37 cellular contexts compared by ENCODE assay signal in the genomic region with DNA sequence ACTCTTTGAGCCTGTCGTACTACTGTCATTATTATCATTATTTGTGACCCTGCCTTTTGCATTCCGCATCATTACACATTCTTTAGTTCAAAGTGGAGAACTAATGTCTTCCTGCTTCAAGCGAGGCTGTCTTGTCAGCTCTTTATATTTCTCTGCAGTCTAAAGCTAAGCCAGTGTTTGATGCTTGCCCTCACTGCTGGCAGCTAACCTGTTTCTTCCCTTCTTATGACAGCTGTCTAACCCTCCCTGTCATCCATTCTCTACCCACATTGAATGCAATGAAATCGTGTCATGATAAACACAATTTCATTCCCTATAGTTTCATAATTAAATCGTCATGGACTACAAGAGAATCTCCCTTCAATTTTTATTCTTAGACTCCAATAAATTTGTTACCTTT.
"Had no signal": no experiment of that assay in that cellular context is flagged by ENCODE, and none has a peak within 500 bp of the region (broad histone marks: within the 10 kb centered on the region; RNA-seq: fewer than 3 reads in every experiment).

No MANE protein-coding gene starts in this region.

- H3K4me3 ChIP-seq: ascending aorta, cardiac muscle cell had no signal

- H3K4me1 ChIP-seq: ascending aorta had no signal

- H3K27me3 ChIP-seq: ascending aorta, cardiac muscle cell had no signal

- H3K27ac Mint-ChIP-seq: activated CD4-positive, alpha-beta memory T cell treated with anti-CD3 and anti-CD28 coated beads, Interleukin-2, amount 10 ng/mL, durations not matched to agents 7 days and 5 days; activated CD4-positive, alpha-beta T cell treated with anti-CD3 and anti-CD28 coated beads for 36 hours; activated CD4-positive, alpha-beta T cell treated with anti-CD3 and anti-CD28 coated beads, Interleukin-2, amount 10 ng/mL, durations not matched to agents 7 days and 5 days; activated CD8-positive, alpha-beta memory T cell treated with anti-CD3 and anti-CD28 coated beads, Interleukin-2, amount 10 ng/mL, durations not matched to agents 7 days and 5 days; activated CD8-positive, alpha-beta T cell treated with anti-CD3 and anti-CD28 coated beads, Interleukin-2, amount 10 ng/mL, durations not matched to agents 7 days and 5 days; activated naive CD4-positive, alpha-beta T cell treated with anti-CD3 and anti-CD28 coated beads, Interleukin-2, amount 10 ng/mL, durations not matched to agents 7 days and 5 days; activated naive CD4-positive, alpha-beta T cell treated with anti-CD3 and anti-CD28 coated beads, Interleukin-2, amount 50 U/mL, for 24 hours; activated naive CD8-positive, alpha-beta T cell; activated naive CD8-positive, alpha-beta T cell treated with anti-CD3 and anti-CD28 coated beads, Interleukin-2, amount 10 ng/mL, durations not matched to agents 7 days and 5 days; activated naive CD8-positive, alpha-beta T cell treated with anti-CD3 and anti-CD28 coated beads, Interleukin-2, amount 50 U/mL, for 24 hours; activated T-cell treated with anti-CD3 and anti-CD28 coated beads, Interleukin-2, amount 50 U/mL, for 24 hours; activated T-cell treated with anti-CD3 and anti-CD28 coated beads, Interleukin-2, amount 50 U/mL, for 72 hours; activated T-helper 1 cell treated with anti-CD3 and anti-CD28 coated beads, Interleukin-12 subunit alpha, Interleukin-12 subunit beta, Interleukin-2, Interleukin-4 antibody, amounts not matched to agents 30 ng/mL and 10 ng/mL and 1 ng/mL, durations not matched to agents 14 hours and 24 hours and 36 hours; activated T-helper 17 cell treated with anti-CD3 and anti-CD28 coated beads, Interleukin-2, amount 50 U/mL, for 72 hours; T-helper 1 cell treated with Interleukin-12 subunit alpha and Interleukin-12 subunit beta and Interleukin-4 antibody, amounts not matched to agents 30 μg/mL and 1 μg/mL, for 36 hours; T-helper 2 cell treated with Interferon-gamma antibody and Interleukin-4, amounts not matched to agents 5 μg/mL and 100 μg/mL, for 36 hours had no signal

- H3K4me3 Mint-ChIP-seq: activated CD4-positive, alpha-beta memory T cell treated with anti-CD3 and anti-CD28 coated beads, Interleukin-2, amount 10 ng/mL, durations not matched to agents 7 days and 5 days; activated CD4-positive, alpha-beta T cell treated with anti-CD3 and anti-CD28 coated beads for 36 hours; activated CD4-positive, alpha-beta T cell treated with anti-CD3 and anti-CD28 coated beads, Interleukin-2, amount 10 ng/mL, durations not matched to agents 7 days and 5 days; activated CD8-positive, alpha-beta memory T cell treated with anti-CD3 and anti-CD28 coated beads, Interleukin-2, amount 10 ng/mL, durations not matched to agents 7 days and 5 days; activated CD8-positive, alpha-beta T cell treated with anti-CD3 and anti-CD28 coated beads, Interleukin-2, amount 10 ng/mL, durations not matched to agents 7 days and 5 days; activated naive CD4-positive, alpha-beta T cell treated with anti-CD3 and anti-CD28 coated beads, Interleukin-2, amount 10 ng/mL, durations not matched to agents 7 days and 5 days; activated naive CD4-positive, alpha-beta T cell treated with anti-CD3 and anti-CD28 coated beads, Interleukin-2, amount 50 U/mL, for 24 hours; activated naive CD8-positive, alpha-beta T cell; activated naive CD8-positive, alpha-beta T cell treated with anti-CD3 and anti-CD28 coated beads, Interleukin-2, amount 10 ng/mL, durations not matched to agents 7 days and 5 days; activated naive CD8-positive, alpha-beta T cell treated with anti-CD3 and anti-CD28 coated beads, Interleukin-2, amount 50 U/mL, for 24 hours; activated T-cell treated with anti-CD3 and anti-CD28 coated beads, Interleukin-2, amount 50 U/mL, for 24 hours; activated T-cell treated with anti-CD3 and anti-CD28 coated beads, Interleukin-2, amount 50 U/mL, for 72 hours; activated T-helper 1 cell treated with anti-CD3 and anti-CD28 coated beads, Interleukin-12 subunit alpha, Interleukin-12 subunit beta, Interleukin-2, Interleukin-4 antibody, amounts not matched to agents 30 ng/mL and 10 ng/mL and 1 ng/mL, durations not matched to agents 14 hours and 24 hours and 36 hours; activated T-helper 17 cell treated with anti-CD3 and anti-CD28 coated beads, Interleukin-2, amount 50 U/mL, for 72 hours; central memory CD8-positive, alpha-beta T cell; T-helper 1 cell treated with Interleukin-12 subunit alpha and Interleukin-12 subunit beta and Interleukin-4 antibody, amounts not matched to agents 30 μg/mL and 1 μg/mL, for 36 hours; T-helper 2 cell treated with Interferon-gamma antibody and Interleukin-4, amounts not matched to agents 5 μg/mL and 100 μg/mL, for 36 hours had no signal

- H3K9me3 Mint-ChIP-seq: activated CD4-positive, alpha-beta T cell treated with anti-CD3 and anti-CD28 coated beads, Interleukin-2, amount 10 ng/mL, durations not matched to agents 7 days and 5 days; activated naive CD4-positive, alpha-beta T cell treated with anti-CD3 and anti-CD28 coated beads, Interleukin-2, amount 10 ng/mL, durations not matched to agents 7 days and 5 days; activated naive CD8-positive, alpha-beta T cell treated with anti-CD3 and anti-CD28 coated beads, Interleukin-2, amount 10 ng/mL, durations not matched to agents 7 days and 5 days; activated naive CD8-positive, alpha-beta T cell treated with anti-CD3 and anti-CD28 coated beads, Interleukin-2, amount 50 U/mL, for 24 hours; activated T-helper 1 cell treated with anti-CD3 and anti-CD28 coated beads, Interleukin-12 subunit alpha, Interleukin-12 subunit beta, Interleukin-2, Interleukin-4 antibody, amounts not matched to agents 30 ng/mL and 10 ng/mL and 1 ng/mL, durations not matched to agents 14 hours and 24 hours and 36 hours; brain; T-helper 1 cell treated with Interleukin-12 subunit alpha and Interleukin-12 subunit beta and Interleukin-4 antibody, amounts not matched to agents 30 μg/mL and 1 μg/mL, for 36 hours; T-helper 2 cell treated with Interferon-gamma antibody and Interleukin-4, amounts not matched to agents 5 μg/mL and 100 μg/mL, for 36 hours had no signal

- H3K36me3 Mint-ChIP-seq: activated CD8-positive, alpha-beta memory T cell treated with anti-CD3 and anti-CD28 coated beads, Interleukin-2, amount 10 ng/mL, durations not matched to agents 7 days and 5 days; activated naive CD4-positive, alpha-beta T cell treated with anti-CD3 and anti-CD28 coated beads, Interleukin-2, amount 10 ng/mL, durations not matched to agents 7 days and 5 days; activated naive CD4-positive, alpha-beta T cell treated with anti-CD3 and anti-CD28 coated beads, Interleukin-2, amount 50 U/mL, for 24 hours; activated naive CD8-positive, alpha-beta T cell; activated naive CD8-positive, alpha-beta T cell treated with anti-CD3 and anti-CD28 coated beads, Interleukin-2, amount 10 ng/mL, durations not matched to agents 7 days and 5 days; brain had no signal

- H3K9me3 ChIP-seq: ascending aorta had no signal

- ATAC-seq: activated CD4-positive, alpha-beta T cell treated with anti-CD3 and anti-CD28 coated beads for 36 hours; activated CD4-positive, CD25-positive, alpha-beta regulatory T cell treated with anti-CD3 and anti-CD28 coated beads, Interleukin-2, amount 50 U/mL, for 24 hours; activated CD8-positive, alpha-beta memory T cell treated with anti-CD3 and anti-CD28 coated beads, Interleukin-2, amount 10 ng/mL, durations not matched to agents 7 days and 5 days; activated CD8-positive, alpha-beta T cell treated with anti-CD3 and anti-CD28 coated beads, Interleukin-2, amount 10 ng/mL, durations not matched to agents 7 days and 5 days; activated naive CD8-positive, alpha-beta T cell treated with anti-CD3 and anti-CD28 coated beads, Interleukin-2, amount 50 U/mL, for 24 hours; activated T-cell treated with anti-CD3 and anti-CD28 coated beads, Interleukin-2, amount 50 U/mL, for 72 hours; activated T-helper 17 cell treated with anti-CD3 and anti-CD28 coated beads, Interleukin-2, amount 50 U/mL, for 72 hours had no signal

- H3K4me1 Mint-ChIP-seq: activated CD4-positive, alpha-beta memory T cell treated with anti-CD3 and anti-CD28 coated beads, Interleukin-2, amount 10 ng/mL, durations not matched to agents 7 days and 5 days; activated CD4-positive, alpha-beta T cell treated with anti-CD3 and anti-CD28 coated beads for 36 hours; activated CD4-positive, alpha-beta T cell treated with anti-CD3 and anti-CD28 coated beads, Interleukin-2, amount 10 ng/mL, durations not matched to agents 7 days and 5 days; activated CD8-positive, alpha-beta memory T cell treated with anti-CD3 and anti-CD28 coated beads, Interleukin-2, amount 10 ng/mL, durations not matched to agents 7 days and 5 days; activated naive CD4-positive, alpha-beta T cell treated with anti-CD3 and anti-CD28 coated beads, Interleukin-2, amount 10 ng/mL, durations not matched to agents 7 days and 5 days; activated naive CD4-positive, alpha-beta T cell treated with anti-CD3 and anti-CD28 coated beads, Interleukin-2, amount 50 U/mL, for 24 hours; activated naive CD8-positive, alpha-beta T cell treated with anti-CD3 and anti-CD28 coated beads, Interleukin-2, amount 10 ng/mL, durations not matched to agents 7 days and 5 days; activated naive CD8-positive, alpha-beta T cell treated with anti-CD3 and anti-CD28 coated beads, Interleukin-2, amount 50 U/mL, for 24 hours; activated T-helper 17 cell treated with anti-CD3 and anti-CD28 coated beads, Interleukin-2, amount 50 U/mL, for 72 hours; central memory CD8-positive, alpha-beta T cell had no signal

- DNase-seq: activated CD4-positive, alpha-beta memory T cell treated with anti-CD3 and anti-CD28 coated beads, Interleukin-2, amount 10 ng/mL, durations not matched to agents 7 days and 5 days; activated CD4-positive, alpha-beta T cell treated with anti-CD3 and anti-CD28 coated beads for 1 hour; activated CD4-positive, alpha-beta T cell treated with anti-CD3 and anti-CD28 coated beads for 36 hours; activated CD4-positive, alpha-beta T cell treated with anti-CD3 and anti-CD28 coated beads for 48 hours; activated CD4-positive, alpha-beta T cell treated with anti-CD3 and anti-CD28 coated beads, Interleukin-2, amount 10 ng/mL, durations not matched to agents 7 days and 5 days; activated CD4-positive, alpha-beta T cell treated with anti-CD3 and anti-CD28 coated beads, Interleukin-2, amount 50 U/mL, for 48 hours; activated CD4-positive, CD25-positive, alpha-beta regulatory T cell; activated CD8-positive, alpha-beta memory T cell treated with anti-CD3 and anti-CD28 coated beads for 24 hours; activated CD8-positive, alpha-beta memory T cell treated with anti-CD3 and anti-CD28 coated beads, Interleukin-2, amount 10 ng/mL, durations not matched to agents 7 days and 5 days; activated CD8-positive, alpha-beta memory T cell treated with anti-CD3 and anti-CD28 coated beads, Interleukin-2, amount 50 U/mL, for 48 hours; activated CD8-positive, alpha-beta T cell treated with anti-CD3 and anti-CD28 coated beads, Interleukin-2, amount 10 ng/mL, durations not matched to agents 7 days and 5 days; activated effector memory CD4-positive, alpha-beta T cell treated with Interleukin-2 at 50 U/mL for 16 hours; activated gamma-delta T cell; activated naive CD4-positive, alpha-beta T cell treated with anti-CD3 and anti-CD28 coated beads, Interleukin-2, amount 10 ng/mL, durations not matched to agents 7 days and 5 days; activated naive CD4-positive, alpha-beta T cell treated with Interleukin-2 at 50 U/mL for 16 hours; activated naive CD8-positive, alpha-beta T cell treated with anti-CD3 and anti-CD28 coated beads, Interleukin-2, amount 10 ng/mL, durations not matched to agents 7 days and 5 days; activated naive CD8-positive, alpha-beta T cell treated with anti-CD3 and anti-CD28 coated beads, Interleukin-2, amount 50 U/mL, for 24 hours; activated T-cell treated with anti-CD3 and anti-CD28 coated beads, Interleukin-2, amount 50 U/mL, for 24 hours; activated T-cell treated with anti-CD3 and anti-CD28 coated beads, Interleukin-2, amount 50 U/mL, for 72 hours; amygdala; anterior cingulate cortex; caudate nucleus; cerebellar nuclear complex; T-helper 2 cell; T-helper 9 cell had no signal

- H3K36me3 ChIP-seq: ascending aorta, cardiac muscle cell had no signal

- H3K27me3 Mint-ChIP-seq: activated CD4-positive, alpha-beta memory T cell treated with anti-CD3 and anti-CD28 coated beads, Interleukin-2, amount 10 ng/mL, durations not matched to agents 7 days and 5 days; activated CD4-positive, alpha-beta T cell treated with anti-CD3 and anti-CD28 coated beads for 36 hours; activated CD4-positive, alpha-beta T cell treated with anti-CD3 and anti-CD28 coated beads, Interleukin-2, amount 10 ng/mL, durations not matched to agents 7 days and 5 days; activated CD8-positive, alpha-beta memory T cell treated with anti-CD3 and anti-CD28 coated beads, Interleukin-2, amount 10 ng/mL, durations not matched to agents 7 days and 5 days; activated naive CD4-positive, alpha-beta T cell treated with anti-CD3 and anti-CD28 coated beads, Interleukin-2, amount 10 ng/mL, durations not matched to agents 7 days and 5 days; activated naive CD4-positive, alpha-beta T cell treated with anti-CD3 and anti-CD28 coated beads, Interleukin-2, amount 50 U/mL, for 24 hours; activated naive CD8-positive, alpha-beta T cell; activated naive CD8-positive, alpha-beta T cell treated with anti-CD3 and anti-CD28 coated beads, Interleukin-2, amount 10 ng/mL, durations not matched to agents 7 days and 5 days; activated naive CD8-positive, alpha-beta T cell treated with anti-CD3 and anti-CD28 coated beads, Interleukin-2, amount 50 U/mL, for 24 hours; activated T-cell treated with anti-CD3 and anti-CD28 coated beads, Interleukin-2, amount 50 U/mL, for 24 hours; activated T-helper 17 cell treated with anti-CD3 and anti-CD28 coated beads, Interleukin-2, amount 50 U/mL, for 72 hours; brain; central memory CD8-positive, alpha-beta T cell had no signal

- H3K27ac ChIP-seq: ascending aorta, cardiac muscle cell, VCaP had no signal
